ENCODE assay signal across 12 cellular contexts in genomic region chr13:80400164-80400767, GRCh38. TPM values are rescaled to one million over a fixed set of nuclear protein-coding genes. Genes with fewer than 3 reads are reported as not detected.
DNase-seq lines count a peak whose midpoint lies in the region; ATAC-seq and TF ChIP-seq lines count a peak whose summit lies in the region.
"Had no signal": no experiment of that assay in that cellular context is flagged by ENCODE, and none has a peak within 500 bp of the region (broad histone marks: within the 10 kb centered on the region; RNA-seq: fewer than 3 reads in every experiment).

No MANE protein-coding gene starts in this region.

- TF ChIP-seq POLR2A in breast epithelium (IDR thresholded peaks at IDR 0.05): no peak

- no peak for DNase-seq in CD4-positive, alpha-beta T cell
- no peak for DNase-seq in breast epithelium (ENCODE audit: low spot score in 2 of 2)
- DNase-seq in HAP-1 (ENCODE audit: low spot score in 2 of 2): no peak
- DNase-seq in right atrium auricular region (ENCODE audit: low spot score): no peak
- no peak for DNase-seq in GM03348 (ENCODE audit: low spot score)
- DNase-seq: activated CD4-positive, CD25-positive, alpha-beta regulatory T cell treated with anti-CD3 and anti-CD28 coated beads, Interleukin-2, amount 50 U/mL, for 72 hours; glutamatergic neuron; MM.1S had no signal

- peaks cover 45% of the 10 kb centered on the region for H3K4me1 Mint-ChIP-seq in CD4-positive, alpha-beta T cell (ENCODE audit: low read depth)

- no peaks in the 10 kb centered on the region for H3K27me3 Mint-ChIP-seq in CD4-positive, alpha-beta T cell

- H3K9me3 Mint-ChIP-seq in CD4-positive, alpha-beta T cell: peaks cover 8% of the 10 kb centered on the region

- POLR2A ChIA-PET in CD4-positive, alpha-beta T cell (lab: Charles Lee): no interaction called here

- H3K4me1 ChIP-seq in breast epithelium (no peaks in the 10 kb centered on the region), HAP-1 (no peaks in the 10 kb centered on the region), right atrium auricular region (no peaks in the 10 kb centered on the region)

- H3K27ac ChIP-seq in CD4-positive, alpha-beta T cell (ENCODE audit: low read depth, low read length): no peak overlapping the region
- H3K27ac ChIP-seq in breast epithelium (peak overlapping the region; percentile 27 to 45), right atrium auricular region (no peak overlapping the region)
- H3K27ac ChIP-seq: cardiac muscle cell had no signal

- in situ Hi-C loops in HAP-1 (cut with MboI; ENCODE audit: low sequenced_read_pairs): no loop called here

- H3K4me3 ChIP-seq in breast epithelium: no peak overlapping the region
- no peak overlapping the region for H3K4me3 ChIP-seq in HAP-1
- no peak overlapping the region for H3K4me3 ChIP-seq in right atrium auricular region
- H3K4me3 ChIP-seq: cardiac muscle cell had no signal

- TF ChIP-seq CTCF in CD4-positive, alpha-beta T cell (IDR thresholded peaks at IDR 0.05): no peak
- TF ChIP-seq CTCF in breast epithelium (IDR thresholded peaks at IDR 0.05) (no peak), right atrium auricular region (IDR thresholded peaks at IDR 0.05) (no peak)

- H3K27ac Mint-ChIP-seq in CD4-positive, alpha-beta T cell: no peak overlapping the region

- no peaks in the 10 kb centered on the region for H3K9me3 ChIP-seq in CD4-positive, alpha-beta T cell (ENCODE audit: control insufficient read depth, low read length)
- H3K9me3 ChIP-seq in breast epithelium (peaks cover 0 to 11% of the 10 kb centered on the region in 2 donors), HAP-1 (no peaks in the 10 kb centered on the region), right atrium auricular region (peaks cover 0 to 13% of the 10 kb centered on the region in 2 donors)

- ATAC-seq in CD4-positive, alpha-beta T cell (ENCODE audit: poor library complexity): no peak
- peak; percentile 27 for ATAC-seq in GM18909 (IDR thresholded peaks at IDR 0.05; ENCODE audit: poor library complexity, unreplicated experiment)
- peak; percentile 43 for ATAC-seq in HG03521 (IDR thresholded peaks at IDR 0.05; ENCODE audit: unreplicated experiment)
- no peak for ATAC-seq in HG03039 (IDR thresholded peaks at IDR 0.05; ENCODE audit: unreplicated experiment)

- no peaks in the 10 kb centered on the region for H3K27me3 ChIP-seq in CD4-positive, alpha-beta T cell (ENCODE audit: control insufficient read depth, insufficient read depth, low read length)
- H3K27me3 ChIP-seq in breast epithelium (no peaks in the 10 kb centered on the region), HAP-1 (ENCODE audit: low read depth) (no peaks in the 10 kb centered on the region), right atrium auricular region (no peaks in the 10 kb centered on the region)
- H3K27me3 ChIP-seq: cardiac muscle cell had no signal

- intact Hi-C loops in CD4-positive, alpha-beta T cell (cut with DNase I, micrococcal nuclease): no loop called here
- intact Hi-C loops in breast epithelium (cut with DNase I; ENCODE audit: low total_unique reads): no loop called here

- no peaks in the 10 kb centered on the region for H3K36me3 Mint-ChIP-seq in CD4-positive, alpha-beta T cell (ENCODE audit: low read depth)

- CTCF ChIA-PET in CD4-positive, alpha-beta T cell (lab: Charles Lee): no interaction called here

- H3K36me3 ChIP-seq in breast epithelium (no peaks in the 10 kb centered on the region), HAP-1 (replicated peaks) (no peaks in the 10 kb centered on the region), right atrium auricular region (no peaks in the 10 kb centered on the region)
- H3K36me3 ChIP-seq: cardiac muscle cell had no signal

- H3K4me3 Mint-ChIP-seq in CD4-positive, alpha-beta T cell: peak overlapping the region; percentile 34

RNA-seq across cellular contexts. Expression of gene SPRY2, which starts 59.3 kb away (rescaled TPM):
- under 1 TPM; 0.33 to 0.45 TPM for total RNA-seq in CD4-positive, alpha-beta T cell
- total RNA-seq in breast epithelium (10 to 100 TPM; 52.1 to 76.0 (median 71.0) TPM), right atrium auricular region (10 to 100 TPM; 33.1 to 38.9 TPM)

Comparison
In these comparisons a context has a peak if more than half of its experiments do, and no peak if none do; other contexts are left out.
1. ATAC-seq: peak in GM18909 (single experiment) and HG03521 (single experiment); none in CD4-positive, alpha-beta T cell (single experiment) and HG03039 (single experiment).
2. H3K27ac ChIP-seq: peak in breast epithelium (2 of 2); none in CD4-positive, alpha-beta T cell (single experiment) and right atrium auricular region (0 of 2).
3. RNA of gene SPRY2, which starts 59.3 kb away (total RNA-seq): 52.1 to 76.0 TPM in breast epithelium and 33.1 to 38.9 TPM in right atrium auricular region; 0.33 to 0.45 TPM in CD4-positive, alpha-beta T cell; every median in the first group is over 10 times any median in the second.